9 cellular contexts compared by ENCODE assay signal in the genomic region with DNA sequence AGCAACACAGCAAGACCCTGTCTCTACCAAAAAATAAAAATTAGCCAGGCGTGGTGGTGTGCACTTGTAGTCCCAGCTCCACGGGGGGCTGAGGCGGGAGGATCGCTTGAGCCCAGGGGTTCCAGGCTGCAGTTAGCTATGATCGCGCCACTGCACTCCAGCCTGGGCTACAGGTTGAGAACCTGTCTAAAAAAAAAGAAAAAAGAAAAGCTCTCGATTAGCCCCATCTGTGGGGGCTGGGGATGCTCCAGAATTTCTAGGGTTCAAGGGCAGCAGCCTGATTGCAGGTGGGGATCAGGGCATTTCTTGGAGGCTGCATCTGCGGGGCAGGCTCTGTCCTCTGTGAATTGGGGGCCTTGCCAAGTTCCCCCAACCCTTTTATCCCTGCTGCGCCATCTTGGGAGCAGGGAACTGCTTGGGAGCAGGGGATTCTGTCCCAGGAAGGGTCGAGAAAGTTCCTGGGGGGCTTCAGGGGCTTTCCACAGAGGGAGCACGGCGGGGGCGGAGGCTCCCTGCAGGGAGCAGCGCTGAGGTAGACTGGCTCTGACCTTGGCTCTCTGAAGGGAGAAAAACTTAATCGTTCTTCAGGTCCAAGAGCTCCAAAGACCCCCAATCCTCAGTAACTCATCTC. TPM values are rescaled to one million over a fixed set of nuclear protein-coding genes. Genes with fewer than 3 reads are reported as not detected.
DNase-seq lines count a peak whose midpoint lies in the region; ATAC-seq, FAIRE-seq and TF ChIP-seq lines count a peak whose summit lies in the region.
"Had no signal": no experiment of that assay in that cellular context is flagged by ENCODE, and none has a peak within 500 bp of the region (broad histone marks: within the 10 kb centered on the region; RNA-seq: fewer than 3 reads in every experiment).

No MANE protein-coding gene starts in this region.

- peak overlapping the region; percentile 54 for H2AFZ ChIP-seq in GM12878 (ENCODE audit: control insufficient read depth, low read depth, low read length)

- H3K4me3 ChIP-seq in GM12878 (peak overlapping the region; percentile 100), lower leg skin (ENCODE audit: low read depth, poor library complexity, severe bottlenecking) (peak overlapping the region; percentile 97)

- no peaks in the 10 kb centered on the region for H3K27me3 ChIP-seq in GM12878 (replicated peaks in 1 of 2; ENCODE audit: control insufficient read depth in 2 of 2, insufficient read depth in 2 of 2, low read length in 1 of 2)

- H3K27ac Mint-ChIP-seq in type B pancreatic cell = peak overlapping the region; percentile 90

- no peak for TF ChIP-seq POLR2A in GM12878 (IDR thresholded peaks at IDR 0.05; ENCODE audit: low read depth, low read length)
- TF ChIP-seq POLR2A in lower leg skin (IDR thresholded peaks at IDR 0.05) = no peak

- H3K4me2 ChIP-seq in GM12878 (ENCODE audit: control insufficient read depth, insufficient read depth) = peak overlapping the region; percentile 32

- no peaks in the 10 kb centered on the region for H3K9me3 Mint-ChIP-seq in type B pancreatic cell

- H3K4me1 ChIP-seq in GM12878 (ENCODE audit: control insufficient read depth, insufficient read depth, low read length) = peaks cover 4% of the 10 kb centered on the region; the same call in 1 of the 2 replicates

- peak overlapping the region; percentile 63 for H3K27ac ChIP-seq in GM12878 (ENCODE audit: control insufficient read depth, insufficient read depth)

- FAIRE-seq in GM12878 (lab: Jason Lieb, UNC) = no peak

- WGBS in GM12878 (ENCODE audit: insufficient coverage, insufficient replicate concordance, low lambda C conversion rate, missing lambda C conversion rate) = 27% methylated on average over 15 of the region's 15 CpGs
- WGBS in lower leg skin, 2 donors = 24 to 29% methylated on average over 15 of the region's 15 CpGs

- TF ChIP-seq RAD21 in GM12878 (IDR thresholded peaks at IDR 0.05; ENCODE audit: insufficient read depth, low read depth, low read length) = no peak

- DNase-seq in GM12878 (ENCODE audit: low read depth, low spot score) (no peak), lower leg skin (ENCODE audit: low spot score in 2 of 2) (no peak), type B pancreatic cell (ENCODE audit: extremely low spot score, unreplicated experiment) (no peak), inferior parietal cortex (ENCODE audit: extremely low spot score) (no peak), SW480 (ENCODE audit: low spot score) (no peak)

- CTCF ChIA-PET in GM12878 (lab: Yijun Ruan, JAX) = interaction anchor here (0.9 to 2.7 kb wide), 3 partner anchors 9 to 82 kb away, joined by 3 to 10 read pairs (median 3); no protein-coding TSS in a partner anchor

- no peaks in the 10 kb centered on the region for H3K9me3 ChIP-seq in GM12878 (replicated peaks; ENCODE audit: control insufficient read depth, insufficient read depth, low read length)

- H3K36me3 Mint-ChIP-seq in type B pancreatic cell = no peaks in the 10 kb centered on the region

- RAD21 ChIA-PET in GM12878 (lab: Charles Lee; ENCODE audit: unreplicated experiment) = interaction anchor here (1.3 kb wide), 1 partner anchor 84 kb away, joined by 5 read pairs; a partner anchor contains a TSS

- ATAC-seq in GM19035 (IDR thresholded peaks at IDR 0.05; ENCODE audit: unreplicated experiment) (peak; percentile 13), HG03354 (IDR thresholded peaks at IDR 0.05; ENCODE audit: poor library complexity, severe bottlenecking, unreplicated experiment) (peak; percentile 18), GM12878 (peak; percentile 6), HG03135 (IDR thresholded peaks at IDR 0.05; ENCODE audit: unreplicated experiment) (no peak)

- peaks cover 21% of the 10 kb centered on the region for H3K4me1 Mint-ChIP-seq in type B pancreatic cell (ENCODE audit: unreplicated experiment)

- intact Hi-C loops in GM12878 (cut with micrococcal nuclease; ENCODE audit: unreplicated experiment) (no loop called here), lower leg skin (cut with DNase I; ENCODE audit: low total_unique reads) (no loop called here)

- H3K27me3 Mint-ChIP-seq in type B pancreatic cell = no peaks in the 10 kb centered on the region

- no peaks in the 10 kb centered on the region; a peak in 1 of 4 replicates for H3K36me3 ChIP-seq in GM12878 (ENCODE audit: control insufficient read depth in 2 of 2, insufficient read depth in 2 of 2, low read length in 1 of 2)

- SMC1A ChIA-PET in GM12878 (lab: Charles Lee; ENCODE audit: uncharacterized antibody, unreplicated experiment) = no interaction called here

- TSS peak; percentile 96 for BruUV-seq in GM12878 (replicated peaks; lab: Mats Ljungman, UMichigan)

- peaks cover 53% of the 10 kb centered on the region for H3K79me2 ChIP-seq in GM12878 (ENCODE audit: control insufficient read depth, insufficient read depth, low read length)

- POLR2A ChIA-PET in GM12878 (lab: Charles Lee) = interaction anchor here (1.0 to 3.3 kb wide), 6 partner anchors 50 to 180 kb away, joined by 3 to 16 read pairs (median 4); a partner anchor contains a TSS

- TF ChIP-seq EP300 in GM12878 (IDR thresholded peaks at IDR 0.05; ENCODE audit: borderline replicate concordance in 1 of 2, control insufficient read depth in 1 of 2, low read depth in 2 of 2, low read length in 2 of 2) = no peak

- H3K9ac ChIP-seq in GM12878 (ENCODE audit: control insufficient read depth, insufficient read depth, low read length) = peak overlapping the region; percentile 96

- in situ Hi-C loops in GM12878 (cut with MboI) = no loop called here

- H3K4me3 Mint-ChIP-seq in type B pancreatic cell = peak overlapping the region; percentile 92

- TF ChIP-seq CTCF in GM12878 (IDR thresholded peaks at IDR 0.05 in 2 of 3, conservative IDR thresholded peaks at IDR 0.05 in 1 of 3; ENCODE audit: control insufficient read depth in 2 of 3, extremely low read depth in 1 of 3, insufficient read depth in 1 of 3, low read depth in 3 of 3, low read length in 3 of 3) (no peak), lower leg skin (IDR thresholded peaks at IDR 0.05) (no peak), type B pancreatic cell (conservative IDR thresholded peaks at IDR 0.05) (no peak)

- peaks cover 4% of the 10 kb centered on the region; the same call in 1 of the 2 replicates for H4K20me1 ChIP-seq in GM12878 (ENCODE audit: control insufficient read depth, insufficient read depth)

RNA-seq across cellular contexts. Expression of a gene that starts 0.6 kb away (rescaled TPM):
- total RNA-seq in GM12878 (2013; cell fraction: nucleolus; rRNA removed) = 20.4 and 22.1 TPM in 2 replicates
- 60.3 and 72.2 TPM in 2 replicates for total RNA-seq in GM12878 (2014; rRNA removed)
- 55.8 and 56.6 TPM in 2 replicates for total RNA-seq in GM12878 (2014; rRNA removed; fragmentation: Illumina TruSeq; extraction: Trizol)
- total RNA-seq in GM12878 (2021) = 71.6 and 81.4 TPM in 2 replicates
- 43.8 TPM for polyA plus RNA-seq in GM12878 (2011; ENCODE audit: low read depth)
- 26.4 and 42.3 TPM in 2 replicates for polyA plus RNA-seq in GM12878 (2011; rRNA removed)
- polyA plus RNA-seq in GM12878 (2011; cell fraction: cytosol; rRNA removed) = 66.1 and 67.0 TPM in 2 replicates
- 46.8 and 50.3 TPM in 2 replicates for polyA plus RNA-seq in GM12878 (2011; cell fraction: nucleus; rRNA removed)
- polyA plus RNA-seq in GM12878 (2012) = 46.8 and 51.9 TPM in 2 replicates
- 53.6 and 72.1 TPM in 2 replicates for polyA plus RNA-seq in GM12878 (2014; fragmentation: Illumina TruSeq; extraction: Trizol)
- 100 to 1,000 TPM; 102 to 103 TPM for polyA plus RNA-seq in GM12878 (2014; fragmentation: Nextera tagmentation; extraction: Ambion mirVana)
- 52.1 and 58.1 TPM in 2 replicates for polyA plus RNA-seq in GM12878 (2014; rRNA removed)
- 100 to 1,000 TPM; 136 to 152 TPM for polyA plus RNA-seq in GM12878 (2016; fragmentation: Nextera tagmentation; extraction: Ambion mirVana)
- 48.4 and 52.9 TPM in 2 replicates for polyA minus RNA-seq in GM12878 (2011; rRNA and poly(A)+ RNA removed)
- 15.5 and 18.6 TPM in 2 replicates for polyA minus RNA-seq in GM12878 (2011; cell fraction: cytosol; rRNA and poly(A)+ RNA removed)
- polyA minus RNA-seq in GM12878 (2011; cell fraction: nucleus; rRNA and poly(A)+ RNA removed) = 17.2 and 29.0 TPM in 2 replicates
- 100 to 1,000 TPM; 108 to 140 (median 123) TPM for total RNA-seq in lower leg skin
- 164 and 209 TPM in 2 replicates for total RNA-seq in type B pancreatic cell (ENCODE audit: low replicate concordance)

RNA-seq across cellular contexts. Expression of a gene that starts 49.4 kb away (rescaled TPM):
- total RNA-seq in GM12878 (2013; cell fraction: nucleolus; rRNA removed) = 141 and 182 TPM in 2 replicates
- total RNA-seq in GM12878 (2014; rRNA removed) (719 and 762 TPM in 2 replicates), GM12878 (2014; rRNA removed; fragmentation: Illumina TruSeq; extraction: Trizol) (170 and 199 TPM in 2 replicates), GM12878 (2021) (368 and 403 TPM in 2 replicates), lower leg skin (10 to 100 TPM; 51.4 to 83.1 (median 54.3) TPM), type B pancreatic cell (ENCODE audit: low replicate concordance) (55.0 and 125 TPM in 2 replicates)
- 363 TPM for polyA plus RNA-seq in GM12878 (2011; ENCODE audit: low read depth)
- polyA plus RNA-seq in GM12878 (2011; rRNA removed) (314 and 406 TPM in 2 replicates), GM12878 (2014; fragmentation: Illumina TruSeq; extraction: Trizol) (91.0 and 148 TPM in 2 replicates), GM12878 (2014; fragmentation: Nextera tagmentation; extraction: Ambion mirVana) (100 to 1,000 TPM in 1 of 2 experiments, 10 to 100 TPM in 1; 14.1 to 135 TPM), GM12878 (2014; rRNA removed) (628 and 811 TPM in 2 replicates), GM12878 (2016; fragmentation: Nextera tagmentation; extraction: Ambion mirVana) (100 to 1,000 TPM; 577 to 598 TPM)
- polyA plus RNA-seq in GM12878 (2011; cell fraction: cytosol; rRNA removed) = 858 and 1,050 TPM in 2 replicates
- 603 and 732 TPM in 2 replicates for polyA plus RNA-seq in GM12878 (2011; cell fraction: nucleus; rRNA removed)
- polyA plus RNA-seq in GM12878 (2012) = 639 and 642 TPM in 2 replicates
- 194 and 384 TPM in 2 replicates for polyA minus RNA-seq in GM12878 (2011; rRNA and poly(A)+ RNA removed)
- 199 and 205 TPM in 2 replicates for polyA minus RNA-seq in GM12878 (2011; cell fraction: cytosol; rRNA and poly(A)+ RNA removed)
- polyA minus RNA-seq in GM12878 (2011; cell fraction: nucleus; rRNA and poly(A)+ RNA removed) = 112 and 162 TPM in 2 replicates

RNA-seq across cellular contexts. Expression of a gene that starts 52.4 kb away (rescaled TPM):
- total RNA-seq in GM12878 (2013; cell fraction: nucleolus; rRNA removed) = not detected in 2 replicates
- 0.05 and 0.11 TPM in 2 replicates for total RNA-seq in GM12878 (2014; rRNA removed)
- 0.04 TPM in 1 of 2 replicates, not detected in the other for total RNA-seq in GM12878 (2014; rRNA removed; fragmentation: Illumina TruSeq; extraction: Trizol)
- 0.13 TPM in 1 of 2 replicates, not detected in the other for total RNA-seq in GM12878 (2021)
- not detected for polyA plus RNA-seq in GM12878 (2011; ENCODE audit: low read depth)
- polyA plus RNA-seq in GM12878 (2011; rRNA removed) = not detected in 2 replicates
- polyA plus RNA-seq in GM12878 (2011; cell fraction: cytosol; rRNA removed) = not detected in 2 replicates
- polyA plus RNA-seq in GM12878 (2011; cell fraction: nucleus; rRNA removed) = not detected in 2 replicates
- 0.04 TPM in 1 of 2 replicates, not detected in the other for polyA plus RNA-seq in GM12878 (2012)
- polyA plus RNA-seq in GM12878 (2014; fragmentation: Illumina TruSeq; extraction: Trizol) = 0.10 TPM in 1 of 2 replicates, not detected in the other
- polyA plus RNA-seq in GM12878 (2014; fragmentation: Nextera tagmentation; extraction: Ambion mirVana) = under 1 TPM in 1 of 2 experiments, not detected in 1; 0.04 TPM
- polyA plus RNA-seq in GM12878 (2014; rRNA removed) = 0.03 TPM in 1 of 2 replicates, not detected in the other
- polyA plus RNA-seq in GM12878 (2016; fragmentation: Nextera tagmentation; extraction: Ambion mirVana) = under 1 TPM; 0.03 to 0.33 TPM
- polyA minus RNA-seq in GM12878 (2011; rRNA and poly(A)+ RNA removed) = not detected in 2 replicates
- polyA minus RNA-seq in GM12878 (2011; cell fraction: cytosol; rRNA and poly(A)+ RNA removed) = not detected in 2 replicates
- not detected in 2 replicates for polyA minus RNA-seq in GM12878 (2011; cell fraction: nucleus; rRNA and poly(A)+ RNA removed)
- not detected for total RNA-seq in lower leg skin
- not detected in 2 replicates for total RNA-seq in type B pancreatic cell (ENCODE audit: low replicate concordance)
- total RNA-seq: subcutaneous adipose tissue had no signal
